ENCODE assay signal across 23 cellular contexts in genomic region chr15:70322051-70322668, GRCh38.
DNase-seq lines count a peak whose midpoint lies in the region; ATAC-seq, FAIRE-seq and TF ChIP-seq lines count a peak whose summit lies in the region.
"Had no signal": no experiment of that assay in that cellular context is flagged by ENCODE, and none has a peak within 500 bp of the region (broad histone marks: within the 10 kb centered on the region; RNA-seq: fewer than 3 reads in every experiment).

No MANE protein-coding gene starts in this region.

- no peaks in the 10 kb centered on the region for H3K9me3 ChIP-seq in stomach
- H3K9me3 ChIP-seq: BE2C, esophagus squamous epithelium, heart right ventricle, SJSA1, testis had no signal

- no peak for DNase-seq in GM12891 (ENCODE audit: insufficient read length, low spot score)
- peak; percentile 12 for DNase-seq in NB4 (ENCODE audit: low read depth)
- peak; percentile 52 for DNase-seq in germinal center (ENCODE audit: low spot score)
- DNase-seq in stomach, result no peak
- DNase-seq in ACHN, result no peak
- no peak for DNase-seq in NCI-H187 (lab: John Stamatoyannopoulos, UW)
- DNase-seq: activated naive CD8-positive, alpha-beta T cell treated with anti-CD3 and anti-CD28 coated beads, Interleukin-2, amount 10 ng/mL, durations not matched to agents 7 days and 5 days; activated T-cell treated with anti-CD3 and anti-CD28 coated beads, Interleukin-2, amount 50 U/mL, for 4 hours; BE2C; DMS 273 treated with DMSO at 0.1 percent for 48 hours; esophagus squamous epithelium; heart right ventricle; Kasumi-1; NCI-H187 treated with DMSO at 0.1 percent for 48 hours; nucleus accumbens; OCI-M1; testis had no signal

- TF ChIP-seq POLR2A in GM12891 (IDR thresholded peaks at IDR 0.05; ENCODE audit: low read depth, low read length), result no peak
- TF ChIP-seq POLR2A in NB4 (IDR thresholded peaks at IDR 0.05; ENCODE audit: extremely low read depth, insufficient read length), result no peak
- no peak for TF ChIP-seq POLR2A in stomach (IDR thresholded peaks at IDR 0.05)

- intact Hi-C loops in stomach (cut with DNase I; ENCODE audit: low total_unique reads), result no loop called here

- no peak for TF ChIP-seq CTCF in NB4 (IDR thresholded peaks at IDR 0.05; ENCODE audit: low read depth, low read length)
- no peak for TF ChIP-seq CTCF in stomach (IDR thresholded peaks at IDR 0.05)

- H3K4me3 ChIP-seq in NB4 (ENCODE audit: low read depth, low read length), result no peak overlapping the region
- no peak overlapping the region for H3K4me3 ChIP-seq in stomach
- H3K4me3 ChIP-seq: esophagus squamous epithelium, GM23338, heart right ventricle, SJSA1, testis had no signal

- TF ChIP-seq EP300 in stomach (IDR thresholded peaks at IDR 0.05), result no peak

- no peaks in the 10 kb centered on the region for H3K36me3 ChIP-seq in stomach
- H3K36me3 ChIP-seq: BE2C, esophagus squamous epithelium, heart right ventricle, SJSA1 had no signal

- in situ Hi-C loops in ACHN (cut with HindIII; ENCODE audit: low pct_ligation_motif_present, low pct_unique_long_range_greater_than_20kb, low sequenced_read_pairs), result no loop called here

- peaks cover 56 to 69% (median 68%) of the 10 kb centered on the region in 4 donors for H3K4me1 ChIP-seq in stomach

- H3K27me3 ChIP-seq in stomach, result no peaks in the 10 kb centered on the region
- H3K27me3 ChIP-seq: BE2C, SJSA1, testis had no signal

- peak overlapping the region in 4 of 5 donors; percentile 63 to 82 (median 74) for H3K27ac ChIP-seq in stomach
- H3K27ac ChIP-seq: SJSA1, testis had no signal

- 71 to 79% (median 78%) methylated on average over 6 of the region's 6 CpGs for WGBS in stomach, 5 donors

- ATAC-seq in GM18870 (IDR thresholded peaks at IDR 0.05; ENCODE audit: unreplicated experiment), result no peak
- ATAC-seq: activated T-cell treated with anti-CD3 and anti-CD28 coated beads, Interleukin-2, amount 50 U/mL, for 4 hours had no signal

- FAIRE-seq in GM12891 (lab: Jason Lieb, UNC), result peak; percentile 69
- FAIRE-seq: bronchial epithelial cell, keratinocyte, TTC549 had no signal

TF ChIP-seq in GM12891, 5 proteins besides CTCF, POLR2A, EP300 and RAD21:
- TF ChIP-seq POLR2AphosphoS5 (IDR thresholded peaks at IDR 0.05; ENCODE audit: low read depth, low read length) (no peak), SPI1 (IDR thresholded peaks at IDR 0.05; ENCODE audit: low read depth, low read length) (peak; percentile 72)

Comparison
In these comparisons a context has a peak if more than half of its experiments do, and no peak if none do; other contexts are left out.
1. DNase-seq: peak in NB4 (single experiment) and germinal center (single experiment); none in GM12891 (single experiment), stomach (single experiment), ACHN (single experiment) and NCI-H187 (0 of 2).